8 cellular contexts compared by ENCODE assay signal in genomic region chr18:48455555-48456478, GRCh38. TPM values are rescaled to one million over a fixed set of nuclear protein-coding genes. Genes with fewer than 3 reads are reported as not detected.
DNase-seq lines count a peak whose midpoint lies in the region; ATAC-seq and TF ChIP-seq lines count a peak whose summit lies in the region.

No MANE protein-coding gene starts in this region.

- H3K27me3 Mint-ChIP-seq in T-helper 1 cell treated with Interleukin-12 subunit alpha and Interleukin-12 subunit beta and Interleukin-4 antibody, amounts not matched to agents 30 μg/mL and 1 μg/mL, for 36 hours (ENCODE audit: low read depth): peaks cover 61% of the 10 kb centered on the region

- no TSS peak for BruUV-seq in mammary epithelial cell (replicated peaks; lab: Mats Ljungman, UMichigan)

- peak overlapping the region; percentile 74 for H2AFZ ChIP-seq in mammary epithelial cell (ENCODE audit: low read depth, low read length)
- peak overlapping the region; percentile 66 for H2AFZ ChIP-seq in parathyroid adenoma

- TF ChIP-seq CTCF in mammary epithelial cell (conservative IDR thresholded peaks at IDR 0.05 in 1 of 2, IDR thresholded peaks at IDR 0.05 in 1 of 2; ENCODE audit: extremely low read depth in 1 of 2, insufficient read depth in 1 of 2, low read depth in 1 of 2, low read length in 2 of 2): no peak
- no peak for TF ChIP-seq CTCF in parathyroid adenoma (IDR thresholded peaks at IDR 0.05)
- no peak for TF ChIP-seq CTCF in Peyer's patch (IDR thresholded peaks at IDR 0.05)

- in situ Hi-C loops in mammary epithelial cell (cut with MboI; ENCODE audit: low sequenced_read_pairs in 2 of 2): loop anchor here in 1 of 2 donors (10.0 kb wide), 1 partner anchor 221 kb away; no protein-coding TSS in a partner anchor
- in situ Hi-C loops in HAP-1 (cut with MboI; ENCODE audit: low sequenced_read_pairs): no loop called here

- no peaks in the 10 kb centered on the region for H3K36me3 Mint-ChIP-seq in T-helper 1 cell treated with Interleukin-12 subunit alpha and Interleukin-12 subunit beta and Interleukin-4 antibody, amounts not matched to agents 30 μg/mL and 1 μg/mL, for 36 hours (ENCODE audit: low read depth)

- no peaks in the 10 kb centered on the region for H3K36me3 ChIP-seq in mammary epithelial cell (ENCODE audit: insufficient read depth, low read length)
- H3K36me3 ChIP-seq in parathyroid adenoma (ENCODE audit: control insufficient read depth, insufficient read depth, low read length): no peaks in the 10 kb centered on the region
- H3K36me3 ChIP-seq in HAP-1 (replicated peaks): no peaks in the 10 kb centered on the region
- no peaks in the 10 kb centered on the region for H3K36me3 ChIP-seq in Peyer's patch

- H3K27ac Mint-ChIP-seq in T-helper 1 cell treated with Interleukin-12 subunit alpha and Interleukin-12 subunit beta and Interleukin-4 antibody, amounts not matched to agents 30 μg/mL and 1 μg/mL, for 36 hours: no peak overlapping the region

- dilution Hi-C loops in mammary epithelial cell (cut with HindIII; ENCODE audit: low sequenced_read_pairs): no loop called here

- H3K9me3 ChIP-seq in mammary epithelial cell (replicated peaks; ENCODE audit: insufficient read depth, low read length): no peaks in the 10 kb centered on the region
- no peaks in the 10 kb centered on the region for H3K9me3 ChIP-seq in parathyroid adenoma (ENCODE audit: control insufficient read depth, low read length)
- no peaks in the 10 kb centered on the region for H3K9me3 ChIP-seq in HAP-1
- no peaks in the 10 kb centered on the region for H3K9me3 ChIP-seq in Peyer's patch

- no peaks in the 10 kb centered on the region for H4K20me1 ChIP-seq in mammary epithelial cell (ENCODE audit: insufficient read depth, low read length)

- H3K9ac ChIP-seq in mammary epithelial cell (ENCODE audit: insufficient read depth, low read length) (peak overlapping the region; percentile 29), parathyroid adenoma (no peak overlapping the region)

- H3K4me3 ChIP-seq in mammary epithelial cell (replicated peaks in 1 of 3; ENCODE audit: insufficient read depth in 1 of 3, low read depth in 2 of 3, low read length in 3 of 3): no peak overlapping the region
- no peak overlapping the region for H3K4me3 ChIP-seq in parathyroid adenoma (ENCODE audit: low read depth, low read length)
- H3K4me3 ChIP-seq in HAP-1: no peak overlapping the region
- H3K4me3 ChIP-seq in Peyer's patch: no peak overlapping the region

- no peak for TF ChIP-seq POLR2A in Peyer's patch (IDR thresholded peaks at IDR 0.05)

- H3K4me2 ChIP-seq in mammary epithelial cell (ENCODE audit: insufficient read depth, low read depth, low read length) (peak overlapping the region; percentile 42), parathyroid adenoma (ENCODE audit: low read length) (no peak overlapping the region)

- no peaks in the 10 kb centered on the region for H3K79me2 ChIP-seq in mammary epithelial cell (ENCODE audit: insufficient read depth, low read length)
- no peaks in the 10 kb centered on the region for H3K79me2 ChIP-seq in parathyroid adenoma

- H3K27me3 ChIP-seq in mammary epithelial cell (ENCODE audit: insufficient read depth, low read length): no peaks in the 10 kb centered on the region
- H3K27me3 ChIP-seq in parathyroid adenoma (ENCODE audit: control insufficient read depth, insufficient read depth, low read length): no peaks in the 10 kb centered on the region
- no peaks in the 10 kb centered on the region; the same call in 1 of the 2 replicates for H3K27me3 ChIP-seq in HAP-1 (ENCODE audit: low read depth)
- no peaks in the 10 kb centered on the region for H3K27me3 ChIP-seq in Peyer's patch

- H3K9me3 Mint-ChIP-seq in T-helper 1 cell treated with Interleukin-12 subunit alpha and Interleukin-12 subunit beta and Interleukin-4 antibody, amounts not matched to agents 30 μg/mL and 1 μg/mL, for 36 hours: no peaks in the 10 kb centered on the region

- peak overlapping the region; percentile 80 for H3K27ac ChIP-seq in mammary epithelial cell (ENCODE audit: insufficient read depth, low read depth, low read length)
- H3K27ac ChIP-seq in parathyroid adenoma: no peak overlapping the region
- no peak overlapping the region for H3K27ac ChIP-seq in Peyer's patch

- ATAC-seq in HG03442 (IDR thresholded peaks at IDR 0.05; ENCODE audit: unreplicated experiment): no peak

- peak overlapping the region; percentile 21 for H3K4me3 Mint-ChIP-seq in T-helper 1 cell treated with Interleukin-12 subunit alpha and Interleukin-12 subunit beta and Interleukin-4 antibody, amounts not matched to agents 30 μg/mL and 1 μg/mL, for 36 hours

- H3K4me1 ChIP-seq in mammary epithelial cell (ENCODE audit: insufficient read depth, low read length): peaks cover 58% of the 10 kb centered on the region
- peaks cover 30% of the 10 kb centered on the region for H3K4me1 ChIP-seq in parathyroid adenoma
- H3K4me1 ChIP-seq in HAP-1: no peaks in the 10 kb centered on the region
- peaks cover 0 to 22% (median 3%) of the 10 kb centered on the region in 4 donors for H3K4me1 ChIP-seq in Peyer's patch

- WGBS in mammary epithelial cell (ENCODE audit: low coverage, missing lambda C conversion rate): 17% methylated on average over 13 of the region's 13 CpGs

- intact Hi-C loops in mammary epithelial cell (cut with micrococcal nuclease): no loop called here

- CTCF ChIA-PET in mammary epithelial cell (lab: Charles Lee; ENCODE audit: low non-redundant PET): interaction anchor here (0.6 to 1.2 kb wide), 2 partner anchors 10 to 678 kb away, joined by 3 to 7 read pairs; no protein-coding TSS in a partner anchor

- DNase-seq in ELR (ENCODE audit: low read depth) (peak; percentile 73), mammary epithelial cell (peak; percentile 100), HAP-1 (ENCODE audit: low spot score in 2 of 2) (no peak), NCI-H2196 treated with DMSO at 0.1 percent for 48 hours (lab: John Stamatoyannopoulos, UW; ENCODE audit: unreplicated experiment) (no peak), Peyer's patch (no peak)

- peaks cover 6% of the 10 kb centered on the region for H3K4me1 Mint-ChIP-seq in T-helper 1 cell treated with Interleukin-12 subunit alpha and Interleukin-12 subunit beta and Interleukin-4 antibody, amounts not matched to agents 30 μg/mL and 1 μg/mL, for 36 hours (ENCODE audit: low read depth)

RNA-seq across cellular contexts. Expression of gene ZBTB7C, which starts 46.6 kb away (rescaled TPM):
- 1 to 10 TPM; 3.4 to 4.2 TPM for total RNA-seq in mammary epithelial cell
- polyA plus RNA-seq in mammary epithelial cell: 2.4 TPM
- 5.3 TPM for polyA minus RNA-seq in mammary epithelial cell
- total RNA-seq in Peyer's patch: 10 to 100 TPM; 10.5 to 15.7 (median 14.2) TPM

Comparison
In these comparisons a context has a peak if more than half of its experiments do, and no peak if none do; other contexts are left out.
1. DNase-seq: peak in ELR (single experiment) and mammary epithelial cell (single experiment); none in HAP-1 (0 of 2), NCI-H2196 treated with DMSO at 0.1 percent for 48 hours (single experiment) and Peyer's patch (0 of 3).